ENCODE assay signal across 2 cellular contexts in the genomic region with DNA sequence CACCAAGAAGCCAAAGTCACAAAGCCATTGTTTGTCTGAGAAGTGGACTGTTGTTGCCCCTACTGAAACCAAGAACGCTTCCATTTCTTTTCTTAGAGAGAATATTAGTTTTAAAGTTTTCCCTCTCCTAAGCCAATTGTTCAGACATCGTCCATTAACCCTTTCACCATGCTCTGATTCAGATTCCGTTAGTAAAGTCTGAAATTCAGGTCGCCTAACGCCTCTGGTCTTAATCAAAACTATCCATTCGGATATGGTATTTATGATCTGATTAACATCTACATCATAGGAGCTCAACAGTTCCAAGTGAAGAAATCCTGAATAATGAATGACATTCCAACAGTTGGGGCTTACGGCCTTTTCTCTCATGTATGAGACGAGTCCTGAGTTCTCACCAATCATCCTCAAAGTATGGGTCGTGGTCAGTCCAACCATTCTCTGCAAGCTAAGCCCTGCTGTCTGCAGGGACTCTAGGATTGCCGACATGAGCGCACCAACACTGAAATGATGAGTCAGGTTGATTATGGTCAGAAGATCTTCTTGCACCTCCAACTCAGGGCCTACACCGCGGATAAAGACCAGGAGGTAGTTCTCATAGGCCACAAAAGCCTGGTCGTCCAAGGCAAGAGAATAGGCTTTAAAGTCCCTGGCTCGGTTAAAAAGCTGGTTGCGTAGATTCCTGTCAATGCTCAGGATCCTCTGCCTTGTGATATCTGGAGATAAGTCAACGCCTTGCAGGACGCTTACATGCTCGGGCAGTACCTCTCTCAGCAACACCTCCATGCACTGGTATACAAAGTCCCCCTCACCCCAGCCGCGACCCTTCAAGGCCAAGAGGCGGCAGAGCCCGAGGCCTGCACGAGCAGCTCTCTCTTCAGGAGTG.
TF ChIP-seq lines count a peak whose summit lies in the region.

No MANE protein-coding gene starts in this region.

TF ChIP-seq in GM23338, 12 proteins besides CTCF, POLR2A, EP300 and RAD21 (continued from another document and continues in another):
- TF ChIP-seq, protein P1, sequence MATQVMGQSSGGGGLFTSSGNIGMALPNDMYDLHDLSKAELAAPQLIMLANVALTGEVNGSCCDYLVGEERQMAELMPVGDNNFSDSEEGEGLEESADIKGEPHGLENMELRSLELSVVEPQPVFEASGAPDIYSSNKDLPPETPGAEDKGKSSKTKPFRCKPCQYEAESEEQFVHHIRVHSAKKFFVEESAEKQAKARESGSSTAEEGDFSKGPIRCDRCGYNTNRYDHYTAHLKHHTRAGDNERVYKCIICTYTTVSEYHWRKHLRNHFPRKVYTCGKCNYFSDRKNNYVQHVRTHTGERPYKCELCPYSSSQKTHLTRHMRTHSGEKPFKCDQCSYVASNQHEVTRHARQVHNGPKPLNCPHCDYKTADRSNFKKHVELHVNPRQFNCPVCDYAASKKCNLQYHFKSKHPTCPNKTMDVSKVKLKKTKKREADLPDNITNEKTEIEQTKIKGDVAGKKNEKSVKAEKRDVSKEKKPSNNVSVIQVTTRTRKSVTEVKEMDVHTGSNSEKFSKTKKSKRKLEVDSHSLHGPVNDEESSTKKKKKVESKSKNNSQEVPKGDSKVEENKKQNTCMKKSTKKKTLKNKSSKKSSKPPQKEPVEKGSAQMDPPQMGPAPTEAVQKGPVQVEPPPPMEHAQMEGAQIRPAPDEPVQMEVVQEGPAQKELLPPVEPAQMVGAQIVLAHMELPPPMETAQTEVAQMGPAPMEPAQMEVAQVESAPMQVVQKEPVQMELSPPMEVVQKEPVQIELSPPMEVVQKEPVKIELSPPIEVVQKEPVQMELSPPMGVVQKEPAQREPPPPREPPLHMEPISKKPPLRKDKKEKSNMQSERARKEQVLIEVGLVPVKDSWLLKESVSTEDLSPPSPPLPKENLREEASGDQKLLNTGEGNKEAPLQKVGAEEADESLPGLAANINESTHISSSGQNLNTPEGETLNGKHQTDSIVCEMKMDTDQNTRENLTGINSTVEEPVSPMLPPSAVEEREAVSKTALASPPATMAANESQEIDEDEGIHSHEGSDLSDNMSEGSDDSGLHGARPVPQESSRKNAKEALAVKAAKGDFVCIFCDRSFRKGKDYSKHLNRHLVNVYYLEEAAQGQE (IDR thresholded peaks at IDR 0.05; ENCODE audit: unreplicated experiment) = no peak
- TF ChIP-seq, protein P2, sequence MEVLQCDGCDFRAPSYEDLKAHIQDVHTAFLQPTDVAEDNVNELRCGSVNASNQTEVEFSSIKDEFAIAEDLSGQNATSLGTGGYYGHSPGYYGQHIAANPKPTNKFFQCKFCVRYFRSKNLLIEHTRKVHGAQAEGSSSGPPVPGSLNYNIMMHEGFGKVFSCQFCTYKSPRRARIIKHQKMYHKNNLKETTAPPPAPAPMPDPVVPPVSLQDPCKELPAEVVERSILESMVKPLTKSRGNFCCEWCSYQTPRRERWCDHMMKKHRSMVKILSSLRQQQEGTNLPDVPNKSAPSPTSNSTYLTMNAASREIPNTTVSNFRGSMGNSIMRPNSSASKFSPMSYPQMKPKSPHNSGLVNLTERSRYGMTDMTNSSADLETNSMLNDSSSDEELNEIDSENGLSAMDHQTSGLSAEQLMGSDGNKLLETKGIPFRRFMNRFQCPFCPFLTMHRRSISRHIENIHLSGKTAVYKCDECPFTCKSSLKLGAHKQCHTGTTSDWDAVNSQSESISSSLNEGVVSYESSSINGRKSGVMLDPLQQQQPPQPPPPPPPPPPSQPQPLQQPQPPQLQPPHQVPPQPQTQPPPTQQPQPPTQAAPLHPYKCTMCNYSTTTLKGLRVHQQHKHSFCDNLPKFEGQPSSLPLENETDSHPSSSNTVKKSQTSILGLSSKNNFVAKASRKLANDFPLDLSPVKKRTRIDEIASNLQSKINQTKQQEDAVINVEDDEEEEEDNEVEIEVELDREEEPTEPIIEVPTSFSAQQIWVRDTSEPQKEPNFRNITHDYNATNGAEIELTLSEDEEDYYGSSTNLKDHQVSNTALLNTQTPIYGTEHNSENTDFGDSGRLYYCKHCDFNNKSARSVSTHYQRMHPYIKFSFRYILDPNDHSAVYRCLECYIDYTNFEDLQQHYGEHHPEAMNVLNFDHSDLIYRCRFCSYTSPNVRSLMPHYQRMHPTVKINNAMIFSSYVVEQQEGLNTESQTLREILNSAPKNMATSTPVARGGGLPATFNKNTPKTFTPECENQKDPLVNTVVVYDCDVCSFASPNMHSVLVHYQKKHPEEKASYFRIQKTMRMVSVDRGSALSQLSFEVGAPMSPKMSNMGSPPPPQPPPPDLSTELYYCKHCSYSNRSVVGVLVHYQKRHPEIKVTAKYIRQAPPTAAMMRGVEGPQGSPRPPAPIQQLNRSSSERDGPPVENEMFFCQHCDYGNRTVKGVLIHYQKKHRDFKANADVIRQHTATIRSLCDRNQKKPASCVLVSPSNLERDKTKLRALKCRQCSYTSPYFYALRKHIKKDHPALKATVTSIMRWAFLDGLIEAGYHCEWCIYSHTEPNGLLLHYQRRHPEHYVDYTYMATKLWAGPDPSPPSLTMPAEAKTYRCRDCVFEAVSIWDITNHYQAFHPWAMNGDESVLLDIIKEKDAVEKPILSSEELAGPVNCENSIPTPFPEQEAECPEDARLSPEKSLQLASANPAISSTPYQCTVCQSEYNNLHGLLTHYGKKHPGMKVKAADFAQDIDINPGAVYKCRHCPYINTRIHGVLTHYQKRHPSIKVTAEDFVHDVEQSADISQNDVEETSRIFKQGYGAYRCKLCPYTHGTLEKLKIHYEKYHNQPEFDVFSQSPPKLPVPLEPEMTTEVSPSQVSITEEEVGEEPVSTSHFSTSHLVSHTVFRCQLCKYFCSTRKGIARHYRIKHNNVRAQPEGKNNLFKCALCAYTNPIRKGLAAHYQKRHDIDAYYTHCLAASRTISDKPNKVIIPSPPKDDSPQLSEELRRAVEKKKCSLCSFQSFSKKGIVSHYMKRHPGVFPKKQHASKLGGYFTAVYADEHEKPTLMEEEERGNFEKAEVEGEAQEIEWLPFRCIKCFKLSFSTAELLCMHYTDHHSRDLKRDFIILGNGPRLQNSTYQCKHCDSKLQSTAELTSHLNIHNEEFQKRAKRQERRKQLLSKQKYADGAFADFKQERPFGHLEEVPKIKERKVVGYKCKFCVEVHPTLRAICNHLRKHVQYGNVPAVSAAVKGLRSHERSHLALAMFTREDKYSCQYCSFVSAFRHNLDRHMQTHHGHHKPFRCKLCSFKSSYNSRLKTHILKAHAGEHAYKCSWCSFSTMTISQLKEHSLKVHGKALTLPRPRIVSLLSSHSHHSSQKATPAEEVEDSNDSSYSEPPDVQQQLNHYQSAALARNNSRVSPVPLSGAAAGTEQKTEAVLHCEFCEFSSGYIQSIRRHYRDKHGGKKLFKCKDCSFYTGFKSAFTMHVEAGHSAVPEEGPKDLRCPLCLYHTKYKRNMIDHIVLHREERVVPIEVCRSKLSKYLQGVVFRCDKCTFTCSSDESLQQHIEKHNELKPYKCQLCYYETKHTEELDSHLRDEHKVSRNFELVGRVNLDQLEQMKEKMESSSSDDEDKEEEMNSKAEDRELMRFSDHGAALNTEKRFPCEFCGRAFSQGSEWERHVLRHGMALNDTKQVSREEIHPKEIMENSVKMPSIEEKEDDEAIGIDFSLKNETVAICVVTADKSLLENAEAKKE (CRISPR knock-in tag; IDR thresholded peaks at IDR 0.05) = no peak
- TF ChIP-seq, protein P3, sequence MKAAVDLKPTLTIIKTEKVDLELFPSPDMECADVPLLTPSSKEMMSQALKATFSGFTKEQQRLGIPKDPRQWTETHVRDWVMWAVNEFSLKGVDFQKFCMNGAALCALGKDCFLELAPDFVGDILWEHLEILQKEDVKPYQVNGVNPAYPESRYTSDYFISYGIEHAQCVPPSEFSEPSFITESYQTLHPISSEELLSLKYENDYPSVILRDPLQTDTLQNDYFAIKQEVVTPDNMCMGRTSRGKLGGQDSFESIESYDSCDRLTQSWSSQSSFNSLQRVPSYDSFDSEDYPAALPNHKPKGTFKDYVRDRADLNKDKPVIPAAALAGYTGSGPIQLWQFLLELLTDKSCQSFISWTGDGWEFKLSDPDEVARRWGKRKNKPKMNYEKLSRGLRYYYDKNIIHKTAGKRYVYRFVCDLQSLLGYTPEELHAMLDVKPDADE (IDR thresholded peaks at IDR 0.05) = no peak
- no peak for TF ChIP-seq CREB1 (CRISPR knock-in tag; IDR thresholded peaks at IDR 0.05; ENCODE audit: low read depth)
- TF ChIP-seq ZNF331 (CRISPR knock-in tag; IDR thresholded peaks at IDR 0.05; ENCODE audit: low read depth) = no peak
- TF ChIP-seq JUNB (IDR thresholded peaks at IDR 0.05; ENCODE audit: unreplicated experiment) = no peak
- TF ChIP-seq NANOG (IDR thresholded peaks at IDR 0.05; ENCODE audit: borderline replicate concordance) = no peak

TF ChIP-seq in SK-N-SH, 30 proteins besides CTCF, POLR2A, EP300 and RAD21:
- TF ChIP-seq, protein P4, sequence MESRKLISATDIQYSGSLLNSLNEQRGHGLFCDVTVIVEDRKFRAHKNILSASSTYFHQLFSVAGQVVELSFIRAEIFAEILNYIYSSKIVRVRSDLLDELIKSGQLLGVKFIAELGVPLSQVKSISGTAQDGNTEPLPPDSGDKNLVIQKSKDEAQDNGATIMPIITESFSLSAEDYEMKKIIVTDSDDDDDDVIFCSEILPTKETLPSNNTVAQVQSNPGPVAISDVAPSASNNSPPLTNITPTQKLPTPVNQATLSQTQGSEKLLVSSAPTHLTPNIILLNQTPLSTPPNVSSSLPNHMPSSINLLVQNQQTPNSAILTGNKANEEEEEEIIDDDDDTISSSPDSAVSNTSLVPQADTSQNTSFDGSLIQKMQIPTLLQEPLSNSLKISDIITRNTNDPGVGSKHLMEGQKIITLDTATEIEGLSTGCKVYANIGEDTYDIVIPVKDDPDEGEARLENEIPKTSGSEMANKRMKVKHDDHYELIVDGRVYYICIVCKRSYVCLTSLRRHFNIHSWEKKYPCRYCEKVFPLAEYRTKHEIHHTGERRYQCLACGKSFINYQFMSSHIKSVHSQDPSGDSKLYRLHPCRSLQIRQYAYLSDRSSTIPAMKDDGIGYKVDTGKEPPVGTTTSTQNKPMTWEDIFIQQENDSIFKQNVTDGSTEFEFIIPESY (IDR thresholded peaks at IDR 0.05; ENCODE audit: borderline replicate concordance, low read depth) = no peak
- TF ChIP-seq, protein P5, sequence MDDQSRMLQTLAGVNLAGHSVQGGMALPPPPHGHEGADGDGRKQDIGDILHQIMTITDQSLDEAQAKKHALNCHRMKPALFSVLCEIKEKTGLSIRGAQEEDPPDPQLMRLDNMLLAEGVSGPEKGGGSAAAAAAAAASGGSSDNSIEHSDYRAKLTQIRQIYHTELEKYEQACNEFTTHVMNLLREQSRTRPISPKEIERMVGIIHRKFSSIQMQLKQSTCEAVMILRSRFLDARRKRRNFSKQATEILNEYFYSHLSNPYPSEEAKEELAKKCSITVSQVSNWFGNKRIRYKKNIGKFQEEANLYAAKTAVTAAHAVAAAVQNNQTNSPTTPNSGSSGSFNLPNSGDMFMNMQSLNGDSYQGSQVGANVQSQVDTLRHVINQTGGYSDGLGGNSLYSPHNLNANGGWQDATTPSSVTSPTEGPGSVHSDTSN (IDR thresholded peaks at IDR 0.05) = no peak
- TF ChIP-seq TCF12 (IDR thresholded peaks at IDR 0.05) (no peak), GABPA (IDR thresholded peaks at IDR 0.05; ENCODE audit: low read depth) (no peak), ELF1 (IDR thresholded peaks at IDR 0.05) (no peak), FOSL2 (IDR thresholded peaks at IDR 0.05; ENCODE audit: borderline replicate concordance, low read depth) (no peak), TEAD4 (IDR thresholded peaks at IDR 0.05; ENCODE audit: borderline replicate concordance, insufficient read depth) (no peak), MXI1 (IDR thresholded peaks at IDR 0.05; ENCODE audit: low read depth, low read length) (no peak)
- TF ChIP-seq, protein P6, sequence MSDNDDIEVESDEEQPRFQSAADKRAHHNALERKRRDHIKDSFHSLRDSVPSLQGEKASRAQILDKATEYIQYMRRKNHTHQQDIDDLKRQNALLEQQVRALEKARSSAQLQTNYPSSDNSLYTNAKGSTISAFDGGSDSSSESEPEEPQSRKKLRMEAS (IDR thresholded peaks at IDR 0.05; ENCODE audit: low read depth) = no peak
